In genomic region chr10:86972613-86973380, GRCh38 we compare ENCODE assay signal across 11 cellular contexts. TPM values are rescaled to one million over a fixed set of nuclear protein-coding genes. Genes with fewer than 3 reads are reported as not detected.
DNase-seq lines count a peak whose midpoint lies in the region; ATAC-seq and TF ChIP-seq lines count a peak whose summit lies in the region.
"Had no signal": no experiment of that assay in that cellular context is flagged by ENCODE, and none has a peak within 500 bp of the region (broad histone marks: within the 10 kb centered on the region; RNA-seq: fewer than 3 reads in every experiment).

No MANE protein-coding gene starts in this region.

- ATAC-seq in T-helper 17 cell (no peak), HG03439 (IDR thresholded peaks at IDR 0.05; ENCODE audit: unreplicated experiment) (no peak)

- peaks cover 24% of the 10 kb centered on the region for H3K4me1 Mint-ChIP-seq in T-helper 17 cell

- 86% methylated on average over 11 of the region's 11 CpGs for WGBS in smooth muscle cell (ENCODE audit: low lambda C conversion rate)
- 89% methylated on average over 11 of the region's 11 CpGs for WGBS in hepatocyte (ENCODE audit: low lambda C conversion rate, missing lambda C conversion rate)

- H3K27ac Mint-ChIP-seq in T-helper 17 cell = peak overlapping the region; percentile 96

- no peak overlapping the region for H3K4me3 ChIP-seq in GM06990 (replicated peaks; ENCODE audit: low read depth, low read length)
- H3K4me3 ChIP-seq in smooth muscle cell = no peak overlapping the region
- H3K4me3 ChIP-seq in hepatocyte = no peak overlapping the region
- H3K4me3 ChIP-seq: colonic mucosa had no signal

- peak overlapping the region; percentile 68 for H3K4me3 Mint-ChIP-seq in T-helper 17 cell

- H2AFZ ChIP-seq in smooth muscle cell (ENCODE audit: low read depth) (no peak overlapping the region), hepatocyte (no peak overlapping the region)

- H3K36me3 ChIP-seq in GM06990 (ENCODE audit: control insufficient read depth, insufficient read depth, low read length) (no peaks in the 10 kb centered on the region), smooth muscle cell (ENCODE audit: low read depth) (no peaks in the 10 kb centered on the region), hepatocyte (replicated peaks; ENCODE audit: insufficient read depth, low read depth) (no peaks in the 10 kb centered on the region)
- H3K36me3 ChIP-seq: colonic mucosa had no signal

- no peaks in the 10 kb centered on the region for H4K20me1 ChIP-seq in smooth muscle cell (ENCODE audit: low read depth)
- H4K20me1 ChIP-seq in hepatocyte (ENCODE audit: insufficient read depth, poor library complexity, severe bottlenecking) = no peaks in the 10 kb centered on the region

- TF ChIP-seq CTCF in GM06990 (IDR thresholded peaks at IDR 0.05; ENCODE audit: insufficient read depth, low read length, poor library complexity, severe bottlenecking) (no peak), smooth muscle cell (IDR thresholded peaks at IDR 0.05; ENCODE audit: borderline replicate concordance, insufficient read depth, poor library complexity, severe bottlenecking) (no peak), hepatocyte (IDR thresholded peaks at IDR 0.05; ENCODE audit: poor library complexity) (no peak)

- no peaks in the 10 kb centered on the region for H3K79me2 ChIP-seq in smooth muscle cell (ENCODE audit: low read depth)
- no peaks in the 10 kb centered on the region for H3K79me2 ChIP-seq in hepatocyte

- no peaks in the 10 kb centered on the region for H3K27me3 ChIP-seq in GM06990 (replicated peaks; ENCODE audit: control insufficient read depth, insufficient read depth, low read length)
- no peaks in the 10 kb centered on the region for H3K27me3 ChIP-seq in smooth muscle cell (ENCODE audit: low read depth)
- no peaks in the 10 kb centered on the region for H3K27me3 ChIP-seq in hepatocyte
- H3K27me3 ChIP-seq: colonic mucosa had no signal

- H3K9ac ChIP-seq in smooth muscle cell (ENCODE audit: low read depth) = no peak overlapping the region

- DNase-seq in GM06990 (ENCODE audit: extremely low read depth, insufficient read length) = peak; percentile 1
- no peak for DNase-seq in T-helper 17 cell
- peak; percentile 3 for DNase-seq in iPS-NIHi7 (ENCODE audit: extremely low spot score)
- DNase-seq in smooth muscle cell (lab: John Stamatoyannopoulos, UW; ENCODE audit: unreplicated experiment) = no peak
- no peak for DNase-seq in NCI-H187 (lab: John Stamatoyannopoulos, UW)
- DNase-seq in hepatocyte (ENCODE audit: low spot score) = no peak
- no peak for DNase-seq in GM03348 (ENCODE audit: low spot score)
- DNase-seq: colonic mucosa, NCI-H1092 had no signal

- H3K9me3 ChIP-seq in T-helper 17 cell (ENCODE audit: control insufficient read depth, low read length, poor library complexity, severe bottlenecking) (no peaks in the 10 kb centered on the region), smooth muscle cell (replicated peaks; ENCODE audit: low read depth) (no peaks in the 10 kb centered on the region), hepatocyte (ENCODE audit: low read depth) (no peaks in the 10 kb centered on the region)
- H3K9me3 ChIP-seq: colonic mucosa had no signal

- H3K9me2 ChIP-seq in hepatocyte (replicated peaks; ENCODE audit: insufficient read depth) = no peaks in the 10 kb centered on the region

- H3K27me3 Mint-ChIP-seq in T-helper 17 cell = no peaks in the 10 kb centered on the region

- H3F3A ChIP-seq in smooth muscle cell (ENCODE audit: low read depth) = peaks cover 7% of the 10 kb centered on the region

- H3K4me2 ChIP-seq in smooth muscle cell (no peak overlapping the region), hepatocyte (no peak overlapping the region)

- peak overlapping the region; percentile 95 for H3K27ac ChIP-seq in smooth muscle cell (ENCODE audit: low read depth)
- H3K27ac ChIP-seq in hepatocyte = no peak overlapping the region

- H3K4me1 ChIP-seq in smooth muscle cell (ENCODE audit: low read depth) = peaks cover 24% of the 10 kb centered on the region
- peaks cover 26% of the 10 kb centered on the region for H3K4me1 ChIP-seq in hepatocyte (ENCODE audit: insufficient read depth)

- no peaks in the 10 kb centered on the region for H3K36me3 Mint-ChIP-seq in T-helper 17 cell (ENCODE audit: low read depth)

RNA-seq across cellular contexts. Expression of gene ADIRF, which starts 4.5 kb away (rescaled TPM):
- total RNA-seq in T-helper 17 cell (under 1 TPM in 1 of 2 donors, not detected in 1; 0.42 TPM), smooth muscle cell (0.99 TPM in 1 of 2 replicates, not detected in the other), hepatocyte (not detected in 2 replicates)
- polyA plus RNA-seq in smooth muscle cell (not detected in 2 replicates), hepatocyte (not detected in 2 replicates)

RNA-seq across cellular contexts. Expression of gene SNCG, which starts 14.4 kb away (rescaled TPM):
- total RNA-seq in T-helper 17 cell (not detected), smooth muscle cell (2.6 and 6.7 TPM in 2 replicates), hepatocyte (2.7 and 12.1 TPM in 2 replicates)
- polyA plus RNA-seq in smooth muscle cell (2.3 and 4.1 TPM in 2 replicates), hepatocyte (14.6 and 18.5 TPM in 2 replicates)

RNA-seq across cellular contexts. Expression of gene MMRN2, which starts 15.4 kb away (rescaled TPM):
- total RNA-seq in T-helper 17 cell = 1 to 10 TPM in 1 of 2 donors, under 1 TPM in 1; 0.42 to 1.6 TPM
- 0.09 and 0.90 TPM in 2 replicates for total RNA-seq in smooth muscle cell
- 0.16 and 0.35 TPM in 2 replicates for polyA plus RNA-seq in smooth muscle cell
- total RNA-seq in hepatocyte = 1.9 and 4.9 TPM in 2 replicates
- polyA plus RNA-seq in hepatocyte = 1.9 and 2.2 TPM in 2 replicates

RNA-seq across cellular contexts. Expression of gene FAM25A, which starts 47.3 kb away (rescaled TPM):
- total RNA-seq in T-helper 17 cell (not detected), smooth muscle cell (7.0 TPM in 1 of 2 replicates, not detected in the other), hepatocyte (not detected in 2 replicates)
- polyA plus RNA-seq in smooth muscle cell (not detected in 2 replicates), hepatocyte (0.57 TPM in 1 of 2 replicates, not detected in the other)
- total RNA-seq: colonic mucosa, skeletal muscle tissue had no signal

Comparison
In these comparisons a context has a peak if more than half of its experiments do, and no peak if none do; other contexts are left out.
1. DNase-seq: peak in GM06990 (single experiment) and iPS-NIHi7 (single experiment); none in T-helper 17 cell (0 of 3), smooth muscle cell (single experiment), NCI-H187 (0 of 2), hepatocyte (single experiment) and GM03348 (single experiment).